8 cellular contexts compared by ENCODE assay signal in genomic region chr1:211625040-211625439, GRCh38. TPM values are rescaled to one million over a fixed set of nuclear protein-coding genes. Genes with fewer than 3 reads are reported as not detected.
DNase-seq lines count a peak whose midpoint lies in the region; ATAC-seq and TF ChIP-seq lines count a peak whose summit lies in the region.

No MANE protein-coding gene starts in this region.

- H3K27ac Mint-ChIP-seq in GM23338 (no peak overlapping the region), T-cell (no peak overlapping the region), immature natural killer cell (no peak overlapping the region)

- no peaks in the 10 kb centered on the region for H3K27me3 ChIP-seq in GM23338 (ENCODE audit: insufficient read depth)

- no peaks in the 10 kb centered on the region for H3K9me3 Mint-ChIP-seq in GM23338
- no peaks in the 10 kb centered on the region for H3K9me3 Mint-ChIP-seq in T-cell
- no peaks in the 10 kb centered on the region for H3K9me3 Mint-ChIP-seq in immature natural killer cell

- peaks cover 3% of the 10 kb centered on the region for H3K27me3 Mint-ChIP-seq in GM23338 (ENCODE audit: insufficient read depth, low read depth, poor library complexity)
- H3K27me3 Mint-ChIP-seq in T-cell = no peaks in the 10 kb centered on the region
- peaks cover 0 to 2% (median 0%) of the 10 kb centered on the region in 3 donors for H3K27me3 Mint-ChIP-seq in immature natural killer cell (ENCODE audit: low read depth in 3 of 3)

- no peaks in the 10 kb centered on the region; the same call in 1 of the 2 replicates for H3K9me2 ChIP-seq in GM23338 (ENCODE audit: insufficient read depth)

- H3K4me2 ChIP-seq in GM23338 = no peak overlapping the region

- no peak; the same call in 2 of the 3 replicates for ATAC-seq in GM23338
- ATAC-seq in T-cell (replicated peaks in 1 of 4) = peak; percentile 63 to 77 (median 68)
- ATAC-seq in HG03108 (IDR thresholded peaks at IDR 0.05; ENCODE audit: unreplicated experiment) = no peak

- H3K4me1 ChIP-seq in GM23338 (ENCODE audit: insufficient read depth) = no peaks in the 10 kb centered on the region; the same call in 1 of the 2 replicates

- POLR2A ChIA-PET in T-cell (lab: Charles Lee) = no interaction called here

- no peak overlapping the region for H3K27ac ChIP-seq in GM23338 (ENCODE audit: low read depth)

- DNase-seq in AML-193 (lab: John Stamatoyannopoulos, UW) = peak; percentile 75 to 77
- DNase-seq in GM23338 (ENCODE audit: low spot score) = peak; percentile 24
- peak in 19 of 34 experiments; percentile 10 to 41 (median 24) for DNase-seq in T-cell
- DNase-seq in immature natural killer cell = peak; percentile 47 to 62 (median 55)
- DNase-seq in ecto neural progenitor cell (ENCODE audit: low spot score) = no peak
- no peak for DNase-seq in NCI-H128 (lab: John Stamatoyannopoulos, UW; ENCODE audit: unreplicated experiment)
- DNase-seq in SW 1271 (lab: John Stamatoyannopoulos, UW) = no peak

- TF ChIP-seq CTCF in GM23338 (conservative IDR thresholded peaks at IDR 0.05; ENCODE audit: low read depth in 2 of 2) = peak; percentile 9 to 57; a peak in 2 of 4 replicates

- H3K4me3 ChIP-seq in GM23338 = no peak overlapping the region

- H3F3A ChIP-seq in GM23338 (replicated peaks; ENCODE audit: low read depth) = no peaks in the 10 kb centered on the region

- no peaks in the 10 kb centered on the region for H3K36me3 ChIP-seq in GM23338 (ENCODE audit: insufficient read depth)

- H3K4me1 Mint-ChIP-seq in GM23338 = peaks cover 2% of the 10 kb centered on the region; the same call in 2 of the 3 replicates
- peaks cover 6 to 10% (median 8%) of the 10 kb centered on the region in 3 donors for H3K4me1 Mint-ChIP-seq in T-cell
- peaks cover 2 to 7% of the 10 kb centered on the region in 2 donors for H3K4me1 Mint-ChIP-seq in immature natural killer cell

- H3K4me3 Mint-ChIP-seq in GM23338 (no peak overlapping the region), T-cell (no peak overlapping the region), immature natural killer cell (no peak overlapping the region)

- H4K20me1 ChIP-seq in GM23338 (replicated peaks; ENCODE audit: insufficient read depth) = no peaks in the 10 kb centered on the region

- CTCF ChIA-PET in T-cell (lab: Charles Lee) = interaction anchor here (0.5 to 1.1 kb wide), 11 partner anchors 19 to 1765 kb away, joined by 3 to 9 read pairs (median 3); partner anchors contain the start of gene SLC30A1 (in 1 of the 2)

- H3K79me2 ChIP-seq in GM23338 (replicated peaks; ENCODE audit: insufficient read depth) = no peaks in the 10 kb centered on the region

- H3K36me3 Mint-ChIP-seq in GM23338 (ENCODE audit: low read depth) = no peaks in the 10 kb centered on the region
- no peaks in the 10 kb centered on the region for H3K36me3 Mint-ChIP-seq in T-cell
- H3K36me3 Mint-ChIP-seq in immature natural killer cell = no peaks in the 10 kb centered on the region

- peak overlapping the region; percentile 76; the same call in 1 of the 2 replicates for H2AFZ ChIP-seq in GM23338

TF ChIP-seq in GM23338, 12 proteins besides CTCF, POLR2A, EP300 and RAD21:
- TF ChIP-seq ZNF462 (CRISPR knock-in tag; IDR thresholded peaks at IDR 0.05) (no peak), POLR2AphosphoS5 (IDR thresholded peaks at IDR 0.05; ENCODE audit: low read depth) (no peak), EZH2 (IDR thresholded peaks at IDR 0.05; ENCODE audit: low read depth, unreplicated experiment) (no peak), ZNF114 (CRISPR knock-in tag; IDR thresholded peaks at IDR 0.05) (no peak), ETS1 (IDR thresholded peaks at IDR 0.05) (no peak), NANOG (IDR thresholded peaks at IDR 0.05; ENCODE audit: borderline replicate concordance) (no peak)

RNA-seq across cellular contexts. Expression of gene SLC30A1, which starts 46.1 kb away (rescaled TPM):
- 17.0 and 17.7 TPM in 2 replicates for total RNA-seq in GM23338 (2014; rRNA removed; shearing (Covaris generic))
- polyA plus RNA-seq in GM23338 (2016; fragmentation: Nextera tagmentation; extraction: Ambion mirVana) (3.3 and 3.8 TPM in 2 replicates), immature natural killer cell (1 to 10 TPM in 2 of 3 donors, under 1 TPM in 1; 0.67 to 3.6 (median 2.2) TPM)
- total RNA-seq in T-cell = 10 to 100 TPM in 2 of 5 donors, 1 to 10 TPM in 3; 4.7 to 11.8 (median 9.4) TPM

RNA-seq across cellular contexts. Expression of gene NEK2, which starts 50.4 kb away (rescaled TPM):
- total RNA-seq in GM23338 (2014; rRNA removed; shearing (Covaris generic)) = 19.1 and 24.9 TPM in 2 replicates
- polyA plus RNA-seq in GM23338 (2016; fragmentation: Nextera tagmentation; extraction: Ambion mirVana) (15.8 and 17.0 TPM in 2 replicates), immature natural killer cell (1 to 10 TPM in 1 of 3 donors, under 1 TPM in 2; 0.39 to 1.4 (median 1.00) TPM)
- under 1 TPM; 0.16 to 0.63 (median 0.37) TPM for total RNA-seq in T-cell

Comparison
In these comparisons a context has a peak if more than half of its experiments do, and no peak if none do; other contexts are left out.
1. DNase-seq: peak in AML-193 (2 of 2), GM23338 (single experiment), T-cell (19 of 34) and immature natural killer cell (3 of 3); none in ecto neural progenitor cell (single experiment), NCI-H128 (single experiment) and SW 1271 (0 of 2).
2. ATAC-seq: peak in T-cell (4 of 4); none in GM23338 (single experiment) and HG03108 (single experiment).
3. RNA of gene NEK2, which starts 50.4 kb away (total RNA-seq): 19.1 to 24.9 TPM in GM23338; 0.16 to 0.63 TPM in T-cell; every median in the first group is over 10 times any median in the second.